Comparison of ENCODE assay signal across 24 cellular contexts in the genomic region with DNA sequence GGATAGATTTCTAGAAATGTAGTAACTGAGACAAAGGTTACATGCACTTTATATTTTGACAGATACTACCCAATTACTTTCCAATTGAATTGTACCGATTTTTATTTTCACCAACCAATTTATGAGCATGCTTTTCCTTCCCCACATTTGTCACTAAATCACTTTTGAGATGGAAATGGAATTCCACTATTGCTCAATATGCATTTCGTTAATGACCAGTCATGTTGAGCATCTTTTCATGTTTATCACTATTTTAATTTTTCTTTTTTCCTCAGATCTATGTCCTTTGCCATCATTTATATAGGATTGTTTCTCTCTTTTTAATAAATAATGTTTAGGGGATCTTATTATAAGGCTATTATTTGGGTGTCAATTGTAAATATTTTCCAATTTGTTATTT.
"Had no signal": no experiment of that assay in that cellular context is flagged by ENCODE, and none has a peak within 500 bp of the region (broad histone marks: within the 10 kb centered on the region; RNA-seq: fewer than 3 reads in every experiment).

No MANE protein-coding gene starts in this region.

- H3K4me3 Mint-ChIP-seq: memory B cell; naive thymus-derived CD4-positive, alpha-beta T cell; natural killer cell treated with Interleukin-12 subunit alpha and Interleukin-12 subunit beta and Interleukin-15 and Interleukin-18, amount 100 ng/mL, for 72 hours; stimulated activated effector memory CD8-positive, alpha-beta T cell treated with anti-CD3 and anti-CD28 coated beads, Interleukin-12 subunit alpha, Interleukin-12 subunit beta, amount 100 ng/mL, for 72 hours; stimulated activated naive CD8-positive, alpha-beta T cell treated with anti-CD3 and anti-CD28 coated beads, Interleukin-15, Interleukin-2, amounts not matched to agents 100 ng/mL and 50 ng/mL, for 24 hours; type B pancreatic cell had no signal

- DNase-seq: islet precursor cell; left ventricle myocardium inferior; midbrain; mucosa of descending colon; naive thymus-derived CD4-positive, alpha-beta T cell; ovary; posterior cingulate gyrus; retina; right cardiac atrium; sigmoid colon; small intestine; spleen; stimulated activated CD4-positive, alpha-beta T cell treated with anti-CD3 and anti-CD28 coated beads, Interleukin-4, amount 100 ng/mL, for 24 hours; stimulated activated naive CD4-positive, alpha-beta T cell; substantia nigra had no signal

- H3K9me3 ChIP-seq: left ventricle myocardium inferior, mucosa of descending colon, ovary, prostate gland, sigmoid colon, spleen, tibial nerve, vagina had no signal

- H3K79me2 ChIP-seq: hepatocyte had no signal

- ATAC-seq: mucosa of descending colon; naive thymus-derived CD4-positive, alpha-beta T cell; natural killer cell treated with Interleukin-12 subunit alpha and Interleukin-12 subunit beta and Interleukin-15 and Interleukin-18, amount 100 ng/mL, for 72 hours; right cardiac atrium; stimulated activated effector memory CD8-positive, alpha-beta T cell treated with anti-CD3 and anti-CD28 coated beads, Interleukin-12 subunit alpha, Interleukin-12 subunit beta, amount 100 ng/mL, for 72 hours had no signal

- H3K4me3 ChIP-seq: hepatocyte, left ventricle myocardium inferior, mucosa of descending colon, ovary, prostate gland, sigmoid colon, spleen, tibial nerve, vagina had no signal

- H3K36me3 Mint-ChIP-seq: memory B cell; naive thymus-derived CD4-positive, alpha-beta T cell; natural killer cell treated with Interleukin-12 subunit alpha and Interleukin-12 subunit beta and Interleukin-15 and Interleukin-18, amount 100 ng/mL, for 72 hours; stimulated activated effector memory CD8-positive, alpha-beta T cell treated with anti-CD3 and anti-CD28 coated beads, Interleukin-12 subunit alpha, Interleukin-12 subunit beta, amount 100 ng/mL, for 72 hours; type B pancreatic cell had no signal

- H3K4me2 ChIP-seq: hepatocyte had no signal

- H3K4me1 Mint-ChIP-seq: memory B cell; stimulated activated effector memory CD8-positive, alpha-beta T cell treated with anti-CD3 and anti-CD28 coated beads, Interleukin-12 subunit alpha, Interleukin-12 subunit beta, amount 100 ng/mL, for 72 hours had no signal

- H3K27me3 ChIP-seq: hepatocyte, ovary, sigmoid colon, tibial nerve, vagina had no signal

- H3K9me3 Mint-ChIP-seq: memory B cell; naive thymus-derived CD4-positive, alpha-beta T cell; natural killer cell treated with Interleukin-12 subunit alpha and Interleukin-12 subunit beta and Interleukin-15 and Interleukin-18, amount 100 ng/mL, for 72 hours; stimulated activated effector memory CD8-positive, alpha-beta T cell treated with anti-CD3 and anti-CD28 coated beads, Interleukin-12 subunit alpha, Interleukin-12 subunit beta, amount 100 ng/mL, for 72 hours; stimulated activated naive CD8-positive, alpha-beta T cell treated with anti-CD3 and anti-CD28 coated beads, Interleukin-15, Interleukin-2, amounts not matched to agents 100 ng/mL and 50 ng/mL, for 24 hours; type B pancreatic cell had no signal

- H3K27ac Mint-ChIP-seq: memory B cell; naive thymus-derived CD4-positive, alpha-beta T cell; natural killer cell treated with Interleukin-12 subunit alpha and Interleukin-12 subunit beta and Interleukin-15 and Interleukin-18, amount 100 ng/mL, for 72 hours; stimulated activated effector memory CD8-positive, alpha-beta T cell treated with anti-CD3 and anti-CD28 coated beads, Interleukin-12 subunit alpha, Interleukin-12 subunit beta, amount 100 ng/mL, for 72 hours; stimulated activated naive CD8-positive, alpha-beta T cell treated with anti-CD3 and anti-CD28 coated beads, Interleukin-15, Interleukin-2, amounts not matched to agents 100 ng/mL and 50 ng/mL, for 24 hours; type B pancreatic cell had no signal

- H3K27me3 Mint-ChIP-seq: type B pancreatic cell had no signal

- H3K27ac ChIP-seq: hepatocyte, left ventricle myocardium inferior, prostate gland, sigmoid colon, spleen, tibial nerve, vagina had no signal

- H3K4me1 ChIP-seq: left ventricle myocardium inferior, prostate gland, spleen had no signal

- H2AFZ ChIP-seq: hepatocyte had no signal

- H3K36me3 ChIP-seq: left ventricle myocardium inferior, ovary, prostate gland, sigmoid colon, spleen, tibial nerve, vagina had no signal
